8 cellular contexts compared by ENCODE assay signal in genomic region chr6:24743944-24744335, GRCh38. TPM values are rescaled to one million over a fixed set of nuclear protein-coding genes. Genes with fewer than 3 reads are reported as not detected.
DNase-seq lines count a peak whose midpoint lies in the region; ATAC-seq, FAIRE-seq and TF ChIP-seq lines count a peak whose summit lies in the region.

No MANE protein-coding gene starts in this region.

- H3K36me3 ChIP-seq in HCT116 (ENCODE audit: control insufficient read depth in 1 of 2, insufficient read depth in 2 of 2, low read length in 2 of 2) = no peaks in the 10 kb centered on the region
- no peaks in the 10 kb centered on the region for H3K36me3 ChIP-seq in OCI-LY3 (replicated peaks; ENCODE audit: low read depth, low read length)
- no peaks in the 10 kb centered on the region for H3K36me3 ChIP-seq in lower lobe of right lung
- no peaks in the 10 kb centered on the region for H3K36me3 ChIP-seq in aorta (ENCODE audit: control insufficient read depth in 1 of 2, insufficient read depth in 2 of 2, low read length in 1 of 2)

- DNase-seq in GM12891 (ENCODE audit: insufficient read length, low spot score) (no peak), HCT116 (ENCODE audit: low read depth, low spot score) (no peak), lower lobe of right lung (no peak), aorta (no peak), NCI-H1436 treated with DMSO at 0.1 percent for 48 hours (lab: John Stamatoyannopoulos, UW) (no peak), retina (no peak)
- no peak for DNase-seq in stimulated activated CD4-positive, alpha-beta T cell treated with anti-CD3 and anti-CD28 coated beads, Interleukin-2, amount 100 ng/mL, for 48 hours

- TF ChIP-seq RAD21 in HCT116 (IDR thresholded peaks at IDR 0.05; ENCODE audit: low read depth) = no peak

- BruUV-seq in HCT116 (replicated peaks; lab: Mats Ljungman, UMichigan) = no TSS peak

- no peak for FAIRE-seq in GM12891 (lab: Jason Lieb, UNC)

- ATAC-seq in HCT116 (no peak), lower lobe of right lung (peak; percentile 15 to 47), aorta (ENCODE audit: low FRiP score) (no peak)

- H3K27ac ChIP-seq in HCT116 (ENCODE audit: low read depth, low read length) (peak overlapping the region; percentile 59; the same call in 1 of the 2 replicates), OCI-LY3 (ENCODE audit: low read length) (peak overlapping the region; percentile 94), lower lobe of right lung (peak overlapping the region; percentile 50), aorta (ENCODE audit: low read depth in 1 of 2, low read length in 2 of 2) (no peak overlapping the region)

- intact Hi-C loops in HCT116 (cut with micrococcal nuclease) = loop anchor here (1.0 kb wide), 1 partner anchor 23 kb away; no protein-coding TSS in a partner anchor
- intact Hi-C loops in lower lobe of right lung (cut with DNase I) = no loop called here
- intact Hi-C loops in aorta (cut with DNase I) = no loop called here

- TF ChIP-seq CTCF in HCT116 (IDR thresholded peaks at IDR 0.05 in 2 of 3, conservative IDR thresholded peaks at IDR 0.05 in 1 of 3; ENCODE audit: borderline replicate concordance in 1 of 3, insufficient read depth in 1 of 3, low read depth in 2 of 3, low read length in 2 of 3) (no peak), OCI-LY3 (IDR thresholded peaks at IDR 0.05; ENCODE audit: low read depth, low read length) (no peak), lower lobe of right lung (IDR thresholded peaks at IDR 0.05) (no peak)

- peak overlapping the region in 1 of 2 experiments; percentile 36; a peak in 2 of 4 replicates for H3K4me3 ChIP-seq in HCT116 (replicated peaks in 1 of 2; ENCODE audit: low read depth in 1 of 2, low read length in 2 of 2)
- peak overlapping the region; percentile 64 for H3K4me3 ChIP-seq in OCI-LY3 (ENCODE audit: low read length)
- H3K4me3 ChIP-seq in lower lobe of right lung = no peak overlapping the region
- no peak overlapping the region for H3K4me3 ChIP-seq in aorta (ENCODE audit: low read length in 2 of 2)

- no peaks in the 10 kb centered on the region for H3K27me3 ChIP-seq in HCT116 (ENCODE audit: insufficient read depth, low read length)
- H3K27me3 ChIP-seq in OCI-LY3 (ENCODE audit: low read depth, low read length) = no peaks in the 10 kb centered on the region
- H3K27me3 ChIP-seq in lower lobe of right lung (ENCODE audit: low read depth) = no peaks in the 10 kb centered on the region
- no peaks in the 10 kb centered on the region for H3K27me3 ChIP-seq in aorta (ENCODE audit: control insufficient read depth in 1 of 2, insufficient read depth in 2 of 2, low read length in 1 of 2)

- RAD21 ChIA-PET in HCT116 (lab: Charles Lee; ENCODE audit: low non-redundant PET in 1 of 2, low total read pairs in 2 of 2, uncharacterized antibody in 2 of 2, unreplicated experiment in 2 of 2) = no interaction called here

- H4K20me1 ChIP-seq in HCT116 (ENCODE audit: insufficient read depth) (no peaks in the 10 kb centered on the region), OCI-LY3 (ENCODE audit: insufficient read depth, low read length) (no peaks in the 10 kb centered on the region)

- H2AFZ ChIP-seq in HCT116 (ENCODE audit: low read depth, low read length, poor library complexity, severe bottlenecking) = peak overlapping the region; percentile 95
- H2AFZ ChIP-seq in OCI-LY3 (ENCODE audit: low read depth, low read length) = no peak overlapping the region

- no peak for TF ChIP-seq POLR2A in GM12891 (IDR thresholded peaks at IDR 0.05; ENCODE audit: low read depth, low read length)
- TF ChIP-seq POLR2A in HCT116 (IDR thresholded peaks at IDR 0.05; ENCODE audit: borderline replicate concordance, extremely low read depth, insufficient read depth, insufficient read length) = no peak

- H3K4me2 ChIP-seq in HCT116 (ENCODE audit: low read length) = peak overlapping the region; percentile 56
- peak overlapping the region; percentile 62 for H3K4me2 ChIP-seq in OCI-LY3 (ENCODE audit: low read length)

- WGBS in aorta, 2 donors = 87 to 91% methylated on average over 3 of the region's 3 CpGs

- POLR2A ChIA-PET in HCT116 (lab: Charles Lee) = interaction anchor here (1.2 to 1.4 kb wide), 3 partner anchors 9 to 274 kb away, joined by 5 read pairs; no protein-coding TSS in a partner anchor

- H3K9me3 ChIP-seq in HCT116 (ENCODE audit: control insufficient read depth in 1 of 2, insufficient read depth in 1 of 2, low read depth in 1 of 2, low read length in 2 of 2) (no peaks in the 10 kb centered on the region), OCI-LY3 (ENCODE audit: insufficient read depth, low read length) (no peaks in the 10 kb centered on the region; the same call in 1 of the 2 replicates), lower lobe of right lung (no peaks in the 10 kb centered on the region), aorta (ENCODE audit: control insufficient read depth, low read length) (no peaks in the 10 kb centered on the region)

- H3K9ac ChIP-seq in HCT116 (ENCODE audit: low read length) = peak overlapping the region; percentile 47
- H3K9ac ChIP-seq in OCI-LY3 (ENCODE audit: low read length) = peak overlapping the region; percentile 52; the same call in 1 of the 2 replicates

- 0 out of 2 replicates have a peak, but pooled peaks cover 3% of the 10 kb centered on the region for H3K9me2 ChIP-seq in HCT116 (ENCODE audit: insufficient read depth)

- CTCF ChIA-PET in HCT116 (lab: Charles Lee) = interaction anchor here (1.3 kb wide), 1 partner anchor 223 kb away, joined by 4 read pairs; no protein-coding TSS in a partner anchor

- no peaks in the 10 kb centered on the region for H3K79me2 ChIP-seq in HCT116 (ENCODE audit: insufficient read depth, low read length)
- no peaks in the 10 kb centered on the region for H3K79me2 ChIP-seq in OCI-LY3 (ENCODE audit: low read length)

- H3K4me1 ChIP-seq in HCT116 (ENCODE audit: control insufficient read depth in 1 of 2, insufficient read depth in 2 of 2, low read length in 2 of 2) = peaks cover 3 to 22% of the 10 kb centered on the region in 2 experiments; a peak in 3 of 4 replicates
- H3K4me1 ChIP-seq in OCI-LY3 (ENCODE audit: low read length) = peaks cover 33% of the 10 kb centered on the region
- H3K4me1 ChIP-seq in lower lobe of right lung = peaks cover 13% of the 10 kb centered on the region
- no peaks in the 10 kb centered on the region for H3K4me1 ChIP-seq in aorta (ENCODE audit: control insufficient read depth in 1 of 2, insufficient read depth in 2 of 2, low read length in 2 of 2)

TF ChIP-seq in GM12891, 5 proteins besides CTCF, POLR2A, EP300 and RAD21:
- TF ChIP-seq SPI1 (IDR thresholded peaks at IDR 0.05; ENCODE audit: low read depth, low read length) (peak; percentile 91), POU2F2 (IDR thresholded peaks at IDR 0.05; ENCODE audit: low read depth, low read length) (no peak)

TF ChIP-seq in HCT116, 20 proteins besides CTCF, POLR2A, EP300 and RAD21 (continues in another document):
- no peak for TF ChIP-seq EGR1 (IDR thresholded peaks at IDR 0.05; ENCODE audit: low read depth)
- no peak for TF ChIP-seq ATF3 (IDR thresholded peaks at IDR 0.05)
- TF ChIP-seq CEBPB (IDR thresholded peaks at IDR 0.05; ENCODE audit: low read depth) = no peak
- no peak for TF ChIP-seq EZH2phosphoT487 (IDR thresholded peaks at IDR 0.05; ENCODE audit: borderline replicate concordance)
- TF ChIP-seq ELF1 (IDR thresholded peaks at IDR 0.05; ENCODE audit: borderline replicate concordance, low read depth) = no peak
- no peak for TF ChIP-seq SRF (IDR thresholded peaks at IDR 0.05; ENCODE audit: low read depth)
- no peak for TF ChIP-seq EZH2 (IDR thresholded peaks at IDR 0.05)
- TF ChIP-seq, protein P1, sequence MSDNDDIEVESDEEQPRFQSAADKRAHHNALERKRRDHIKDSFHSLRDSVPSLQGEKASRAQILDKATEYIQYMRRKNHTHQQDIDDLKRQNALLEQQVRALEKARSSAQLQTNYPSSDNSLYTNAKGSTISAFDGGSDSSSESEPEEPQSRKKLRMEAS (IDR thresholded peaks at IDR 0.05) = no peak
- no peak for TF ChIP-seq ZFX (IDR thresholded peaks at IDR 0.05)
- TF ChIP-seq SIN3A (IDR thresholded peaks at IDR 0.05; ENCODE audit: low read depth) = no peak
- TF ChIP-seq YY1 (IDR thresholded peaks at IDR 0.05; ENCODE audit: extremely low read depth, insufficient replicate concordance, low read depth, low read length) = no peak
- no peak for TF ChIP-seq POLR2AphosphoS5 (IDR thresholded peaks at IDR 0.05; ENCODE audit: low read depth, low read length)
- TF ChIP-seq SP1 (IDR thresholded peaks at IDR 0.05; ENCODE audit: low read depth) = no peak
- no peak for TF ChIP-seq FOSL1 (IDR thresholded peaks at IDR 0.05; ENCODE audit: low read depth)
- TF ChIP-seq JUND (IDR thresholded peaks at IDR 0.05) = no peak

RNA-seq across cellular contexts. Expression of gene C6orf62, which starts 25.0 kb away (rescaled TPM):
- polyA plus RNA-seq in GM12891 (2012; ENCODE audit: low read depth, missing spikeins) = 51.0 TPM
- total RNA-seq in HCT116 (2021; ENCODE audit: unreplicated experiment) (103 TPM), lower lobe of right lung (123 TPM), aorta (10 to 100 TPM; 72.7 to 88.5 TPM)
- polyA plus RNA-seq in HCT116 (2012) = 42.4 and 56.8 TPM in 2 replicates
- polyA plus RNA-seq in aorta = 10 to 100 TPM; 35.1 to 41.7 TPM

RNA-seq across cellular contexts. Expression of gene GMNN, which starts 30.8 kb away (rescaled TPM):
- 38.9 TPM for polyA plus RNA-seq in GM12891 (2012; ENCODE audit: low read depth, missing spikeins)
- total RNA-seq in HCT116 (2021; ENCODE audit: unreplicated experiment) (54.9 TPM), lower lobe of right lung (11.1 TPM), aorta (10 to 100 TPM in 1 of 2 donors, 1 to 10 TPM in 1; 5.3 to 10.2 TPM)
- polyA plus RNA-seq in HCT116 (2012) = 21.5 and 27.0 TPM in 2 replicates
- 10 to 100 TPM in 1 of 2 donors, 1 to 10 TPM in 1; 6.8 to 13.1 TPM for polyA plus RNA-seq in aorta

RNA-seq across cellular contexts. Expression of gene ARMH2, which starts 54.8 kb away (rescaled TPM):
- polyA plus RNA-seq in GM12891 (2012; ENCODE audit: low read depth, missing spikeins) = not detected
- total RNA-seq in HCT116 (2021; ENCODE audit: unreplicated experiment) = not detected
- not detected in 2 replicates for polyA plus RNA-seq in HCT116 (2012)
- total RNA-seq in lower lobe of right lung = 0.68 TPM
- total RNA-seq in aorta = not detected
- not detected for polyA plus RNA-seq in aorta

Comparison
In these comparisons a context has a peak if more than half of its experiments do, and no peak if none do; other contexts are left out.
1. ATAC-seq: peak in lower lobe of right lung (2 of 2); none in HCT116 (single experiment) and aorta (single experiment).
2. H3K27ac ChIP-seq: peak in HCT116 (single experiment), OCI-LY3 (single experiment) and lower lobe of right lung (single experiment); none in aorta (0 of 2).